8 cellular contexts compared by ENCODE assay signal in the genomic region with DNA sequence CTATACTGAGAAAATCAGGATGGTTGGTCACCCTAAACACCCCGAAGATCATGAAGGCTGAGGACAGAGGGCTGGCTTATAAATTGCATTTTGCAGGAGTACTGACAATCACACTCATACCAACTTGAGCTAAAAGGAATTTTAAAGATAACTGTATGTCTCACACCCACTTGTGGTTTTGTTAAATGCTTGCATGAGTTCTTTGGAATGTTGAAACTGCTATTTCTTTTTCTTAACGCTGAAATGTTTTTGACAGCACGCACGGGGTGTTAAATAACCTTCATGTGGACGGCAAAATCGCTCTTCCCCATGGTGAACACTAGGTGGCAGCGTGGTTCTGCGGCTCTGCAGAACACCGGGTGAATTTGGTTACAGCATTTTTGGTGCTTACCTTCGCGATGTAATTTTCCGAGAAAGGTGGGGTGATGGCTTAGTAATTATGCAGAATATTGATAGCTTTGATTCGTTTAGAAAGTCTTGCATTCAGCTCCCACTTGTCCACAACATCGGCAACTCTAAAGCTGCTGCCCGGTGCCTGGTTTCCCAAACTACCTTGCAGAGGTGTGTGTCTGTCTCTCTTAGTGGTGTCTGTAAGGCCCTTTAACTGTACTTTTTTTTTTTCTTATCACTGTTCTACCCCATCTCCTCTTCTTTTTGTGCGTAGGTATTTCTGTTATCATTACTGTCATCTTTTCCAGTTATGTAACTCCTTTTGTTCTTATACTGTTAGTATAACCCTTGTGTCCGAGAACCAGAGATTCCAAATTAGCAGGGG. TPM values are rescaled to one million over a fixed set of nuclear protein-coding genes. Genes with fewer than 3 reads are reported as not detected.
DNase-seq lines count a peak whose midpoint lies in the region; ATAC-seq and TF ChIP-seq lines count a peak whose summit lies in the region.

No MANE protein-coding gene starts in this region.

- ATAC-seq in HG03039 (IDR thresholded peaks at IDR 0.05; ENCODE audit: unreplicated experiment) = no peak

- no peaks in the 10 kb centered on the region for H3K79me2 ChIP-seq in Loucy (ENCODE audit: insufficient read depth, low read length)

- no peaks in the 10 kb centered on the region for H3K9me2 ChIP-seq in Loucy (replicated peaks; ENCODE audit: low read depth, low read length)

- peak; percentile 93 for TF ChIP-seq CTCF in Loucy (conservative IDR thresholded peaks at IDR 0.05; ENCODE audit: low read length)
- peak; percentile 82 to 85 (median 84) for TF ChIP-seq CTCF in prostate gland (IDR thresholded peaks at IDR 0.05)

- intact Hi-C loops in prostate gland (cut with DNase I) = loop anchor here (2.0 kb wide), 3 partner anchors 111 to 515 kb away; partner anchors contain the start of gene CEMIP

- no peaks in the 10 kb centered on the region for H3K9me3 ChIP-seq in Loucy (ENCODE audit: insufficient read depth, low read depth, low read length)
- no peaks in the 10 kb centered on the region for H3K9me3 ChIP-seq in SJSA1 (replicated peaks)
- H3K9me3 ChIP-seq in prostate gland = no peaks in the 10 kb centered on the region

- H3K4me1 ChIP-seq in Loucy (ENCODE audit: insufficient read depth, low read length, poor library complexity, severe bottlenecking) = no peaks in the 10 kb centered on the region
- H3K4me1 ChIP-seq in SJSA1 (replicated peaks) = peaks cover 30% of the 10 kb centered on the region
- H3K4me1 ChIP-seq in prostate gland (replicated peaks) = no peaks in the 10 kb centered on the region

- no peaks in the 10 kb centered on the region for H3F3A ChIP-seq in Loucy (ENCODE audit: low read depth)

- H3K27me3 ChIP-seq in Loucy (ENCODE audit: insufficient read depth, low read length, poor library complexity, severe bottlenecking) (no peaks in the 10 kb centered on the region), SJSA1 (replicated peaks) (no peaks in the 10 kb centered on the region), prostate gland (replicated peaks; ENCODE audit: insufficient read depth) (no peaks in the 10 kb centered on the region)

- H3K4me3 ChIP-seq in Loucy (ENCODE audit: low read length, poor library complexity, severe bottlenecking) = no peak overlapping the region
- no peak overlapping the region for H3K4me3 ChIP-seq in SJSA1
- no peak overlapping the region for H3K4me3 ChIP-seq in prostate gland

- WGBS in prostate gland = 19% methylated on average over 17 of the region's 17 CpGs

- H3K27ac ChIP-seq in SJSA1 (0 out of 2 replicates have a peak overlapping the region, but pooled peaks have one; percentile 16), prostate gland (no peak overlapping the region)

- no peaks in the 10 kb centered on the region for H4K20me1 ChIP-seq in Loucy (ENCODE audit: insufficient read depth, low read length, poor library complexity, severe bottlenecking)

- H3K4me2 ChIP-seq in Loucy (ENCODE audit: low read depth, low read length, poor library complexity, severe bottlenecking) = peak overlapping the region; percentile 22

- peak overlapping the region; percentile 62 for H2AFZ ChIP-seq in Loucy (ENCODE audit: low read length)

- H3K9ac ChIP-seq in Loucy (ENCODE audit: low read depth, low read length, poor library complexity, severe bottlenecking) = no peak overlapping the region

- DNase-seq in NK-92 treated with Interleukin-12 subunit alpha and Interleukin-12 subunit beta, amount 100 ng/mL, for 24 hours (lab: John Stamatoyannopoulos, UW) = peak; percentile 35
- DNase-seq in NK-92 (lab: John Stamatoyannopoulos, UW; ENCODE audit: unreplicated experiment) = no peak
- peak; percentile 71 to 82 for DNase-seq in SJSA1 (ENCODE audit: low read depth in 1 of 2, low spot score in 2 of 2)
- DNase-seq in activated naive CD4-positive, alpha-beta T cell treated with anti-CD3 and anti-CD28 coated beads, Interleukin-2, amount 50 U/mL, for 16 hours = peak; percentile 48
- DNase-seq in glomerular visceral epithelial cell (ENCODE audit: extremely low spot score) = peak; percentile 92
- DNase-seq in prostate gland (ENCODE audit: low spot score) = peak; percentile 54

- TF ChIP-seq POLR2A in prostate gland (IDR thresholded peaks at IDR 0.05) = no peak

- no peaks in the 10 kb centered on the region for H3K36me3 ChIP-seq in Loucy (ENCODE audit: insufficient read depth, low read length)
- no peaks in the 10 kb centered on the region for H3K36me3 ChIP-seq in SJSA1
- H3K36me3 ChIP-seq in prostate gland = no peaks in the 10 kb centered on the region

RNA-seq across cellular contexts. Expression of gene ARNT2, which starts 51.7 kb away (rescaled TPM):
- total RNA-seq in SJSA1 (2014; rRNA removed; shearing (Covaris generic)) = 7.1 and 16.8 TPM in 2 replicates
- 10 to 100 TPM in 1 of 2 donors, 1 to 10 TPM in 1; 9.1 to 43.7 TPM for total RNA-seq in prostate gland
